In genomic region chrX:1400731-1401471, GRCh38 we compare ENCODE assay signal across 18 cellular contexts. TPM values are rescaled to one million over a fixed set of nuclear protein-coding genes. Genes with fewer than 3 reads are reported as not detected.
DNase-seq lines count a peak whose midpoint lies in the region; ATAC-seq and TF ChIP-seq lines count a peak whose summit lies in the region.
"Had no signal": no experiment of that assay in that cellular context is flagged by ENCODE, and none has a peak within 500 bp of the region (broad histone marks: within the 10 kb centered on the region; RNA-seq: fewer than 3 reads in every experiment).

No MANE protein-coding gene starts in this region.

- DNase-seq in stimulated activated CD4-positive, alpha-beta T cell treated with anti-CD3 and anti-CD28 coated beads, Interleukin-15, amount 100 ng/mL, for 24 hours = peak; percentile 28
- no peak for DNase-seq in stimulated activated CD4-positive, alpha-beta T cell treated with anti-CD3 and anti-CD28 coated beads, Interleukin-4, amount 100 ng/mL, for 1 hour
- DNase-seq in chondrocyte (ENCODE audit: low spot score) (peak; percentile 39), left lung (peak; percentile 24 to 54), GM03348 (ENCODE audit: low spot score) (no peak), NCI-H748 treated with DMSO at 0.1 percent for 48 hours (lab: John Stamatoyannopoulos, UW) (no peak), NCI-H2081 treated with DMSO at 0.1 percent for 48 hours (lab: John Stamatoyannopoulos, UW) (no peak)
- DNase-seq: activated CD4-positive, alpha-beta memory T cell treated with anti-CD3 and anti-CD28 coated beads, Interleukin-2, amount 10 ng/mL, durations not matched to agents 7 days and 5 days; activated naive CD4-positive, alpha-beta T cell treated with Interleukin-2 at 50 U/mL for 16 hours; Caco-2; dermis blood vessel endothelial cell; GDM1; NCI-H1694; NCI-H446 treated with DMSO at 0.1 percent for 48 hours; SK-N-SH had no signal

- no peak overlapping the region for H3K27ac Mint-ChIP-seq in chondrocyte (ENCODE audit: unreplicated experiment)
- H3K27ac Mint-ChIP-seq: activated CD4-positive, alpha-beta memory T cell treated with anti-CD3 and anti-CD28 coated beads, Interleukin-2, amount 10 ng/mL, durations not matched to agents 7 days and 5 days had no signal

- H3K9me3 ChIP-seq in left lung = no peaks in the 10 kb centered on the region
- H3K9me3 ChIP-seq: Caco-2, heart right ventricle, SK-N-SH, thoracic aorta had no signal

- H3K9me3 Mint-ChIP-seq in chondrocyte (ENCODE audit: low read depth) = no peaks in the 10 kb centered on the region
- H3K9me3 Mint-ChIP-seq: activated CD4-positive, alpha-beta memory T cell treated with anti-CD3 and anti-CD28 coated beads, Interleukin-2, amount 10 ng/mL, durations not matched to agents 7 days and 5 days had no signal

- peaks cover 2% of the 10 kb centered on the region for H3K36me3 Mint-ChIP-seq in chondrocyte (ENCODE audit: low read depth)

- no peaks in the 10 kb centered on the region for H3K4me1 ChIP-seq in left lung
- H3K4me1 ChIP-seq: Caco-2, heart right ventricle had no signal

- intact Hi-C loops in left lung (cut with DNase I) = no loop called here

- no peaks in the 10 kb centered on the region for H3K27me3 Mint-ChIP-seq in chondrocyte (ENCODE audit: low read depth)
- H3K27me3 Mint-ChIP-seq: activated CD4-positive, alpha-beta memory T cell treated with anti-CD3 and anti-CD28 coated beads, Interleukin-2, amount 10 ng/mL, durations not matched to agents 7 days and 5 days had no signal

- H3K4me3 Mint-ChIP-seq in chondrocyte (ENCODE audit: unreplicated experiment) = no peak overlapping the region
- H3K4me3 Mint-ChIP-seq: activated CD4-positive, alpha-beta memory T cell treated with anti-CD3 and anti-CD28 coated beads, Interleukin-2, amount 10 ng/mL, durations not matched to agents 7 days and 5 days had no signal

- peaks cover 0 to 80% of the 10 kb centered on the region in 2 donors for H3K36me3 ChIP-seq in left lung

- no peak for TF ChIP-seq CTCF in chondrocyte (IDR thresholded peaks at IDR 0.05)
- no peak for TF ChIP-seq CTCF in left lung (IDR thresholded peaks at IDR 0.05)

- H3K27ac ChIP-seq in left lung = no peak overlapping the region
- H3K27ac ChIP-seq: heart right ventricle, thoracic aorta had no signal

- H3K27me3 ChIP-seq in left lung = no peaks in the 10 kb centered on the region
- H3K27me3 ChIP-seq: heart right ventricle had no signal

- ATAC-seq in left lung (no peak), SK-N-SH treated with all-trans-retinoic acid at 6 μM for 48 hours (no peak; the same call in 1 of the 3 replicates)

- peaks cover 4% of the 10 kb centered on the region for H3K4me1 Mint-ChIP-seq in chondrocyte (ENCODE audit: low read depth)

- H3K4me3 ChIP-seq in left lung = no peak overlapping the region
- H3K4me3 ChIP-seq: heart right ventricle, thoracic aorta had no signal

TF ChIP-seq in SK-N-SH treated with all-trans-retinoic acid at 6 μM for 48 hours, 23 proteins besides CTCF, POLR2A, EP300 and RAD21:
- no peak for TF ChIP-seq PATZ1 (CRISPR knock-in tag; IDR thresholded peaks at IDR 0.05; ENCODE audit: borderline replicate concordance)
- TF ChIP-seq ZC3H10 (CRISPR knock-in tag; IDR thresholded peaks at IDR 0.05) = no peak
- TF ChIP-seq ZFP3 (CRISPR knock-in tag; IDR thresholded peaks at IDR 0.05) = no peak
- no peak for TF ChIP-seq POU6F1 (CRISPR knock-in tag; IDR thresholded peaks at IDR 0.05; ENCODE audit: borderline replicate concordance, low read depth)
- TF ChIP-seq ZNF565 (CRISPR knock-in tag; conservative IDR thresholded peaks at IDR 0.05; ENCODE audit: low read depth) = no peak
- no peak for TF ChIP-seq TCF4 (CRISPR knock-in tag; IDR thresholded peaks at IDR 0.05; ENCODE audit: borderline replicate concordance)
- no peak for TF ChIP-seq CSRNP3 (CRISPR knock-in tag; IDR thresholded peaks at IDR 0.05)
- no peak for TF ChIP-seq OSR1 (CRISPR knock-in tag; IDR thresholded peaks at IDR 0.05)
- TF ChIP-seq ESRRG (CRISPR knock-in tag; IDR thresholded peaks at IDR 0.05) = no peak

RNA-seq across cellular contexts. Expression of gene SLC25A6, which starts 9.0 kb away (rescaled TPM):
- total RNA-seq in chondrocyte (270 to 332 TPM (median 327 TPM) in 3 replicates), left lung (100 to 1,000 TPM; 285 to 337 TPM)

RNA-seq across cellular contexts. Expression of gene ASMTL, which starts 51.8 kb away (rescaled TPM):
- 19.6 to 29.0 TPM (median 20.2 TPM) in 3 replicates for total RNA-seq in chondrocyte
- 10 to 100 TPM; 18.6 to 19.6 TPM for total RNA-seq in left lung

Comparison
In these comparisons a context has a peak if more than half of its experiments do, and no peak if none do; other contexts are left out.
1. DNase-seq: peak in stimulated activated CD4-positive, alpha-beta T cell treated with anti-CD3 and anti-CD28 coated beads, Interleukin-15, amount 100 ng/mL, for 24 hours (single experiment), chondrocyte (single experiment) and left lung (2 of 2); none in stimulated activated CD4-positive, alpha-beta T cell treated with anti-CD3 and anti-CD28 coated beads, Interleukin-4, amount 100 ng/mL, for 1 hour (single experiment), GM03348 (single experiment), NCI-H748 treated with DMSO at 0.1 percent for 48 hours (single experiment) and NCI-H2081 treated with DMSO at 0.1 percent for 48 hours (single experiment).